Comparison of ENCODE assay signal across 21 cellular contexts in genomic region chr20:16441526-16442164, GRCh38.
"Had no signal": no experiment of that assay in that cellular context is flagged by ENCODE, and none has a peak within 500 bp of the region (broad histone marks: within the 10 kb centered on the region; RNA-seq: fewer than 3 reads in every experiment).

No MANE protein-coding gene starts in this region.

- H3K4me1 ChIP-seq: ascending aorta had no signal

- H3K27me3 ChIP-seq: ascending aorta, body of pancreas, MG63 had no signal

- H3K27ac ChIP-seq: ascending aorta, body of pancreas had no signal

- DNase-seq: activated CD4-positive, alpha-beta T cell treated with anti-CD3 and anti-CD28 coated beads for 48 hours; activated CD4-positive, alpha-beta T cell treated with anti-CD3 and anti-CD28 coated beads, Interleukin-2, amount 50 U/mL, for 4 hours; activated CD4-positive, CD25-positive, alpha-beta regulatory T cell treated with anti-CD3 and anti-CD28 coated beads, Interleukin-2, amount 50 U/mL, for 72 hours; activated CD8-positive, alpha-beta memory T cell treated with anti-CD3 and anti-CD28 coated beads, Interleukin-2, amount 10 ng/mL, durations not matched to agents 7 days and 5 days; activated effector memory CD4-positive, alpha-beta T cell treated with Interleukin-2 at 50 U/mL for 16 hours; activated naive CD4-positive, alpha-beta T cell; activated naive CD8-positive, alpha-beta T cell treated with anti-CD3 and anti-CD28 coated beads, Interleukin-2, amount 50 U/mL, for 24 hours; activated T-cell treated with anti-CD3 and anti-CD28 coated beads, Interleukin-2, amount 50 U/mL, for 24 hours; amniotic stem cell; body of pancreas; MG63; MV-4-11; NCI-H1092 treated with DMSO at 0.1 percent for 48 hours; NCI-H1417 treated with DMSO at 0.1 percent for 48 hours; NCI-H187 treated with DMSO at 0.1 percent for 48 hours; NCI-H2227 treated with DMSO at 0.1 percent for 48 hours; NCI-H69; NK-92 treated with Interleukin-12 subunit alpha and Interleukin-12 subunit beta, amount 100 ng/mL, for 24 hours; OCI-M1; RPMI8226 had no signal

- H3K9me3 ChIP-seq: ascending aorta, body of pancreas, MG63 had no signal

- H3K36me3 ChIP-seq: ascending aorta, MG63 had no signal

- H3K4me3 ChIP-seq: ascending aorta, body of pancreas, MG63 had no signal
